ENCODE assay signal across 1 cellular context in the genomic region with DNA sequence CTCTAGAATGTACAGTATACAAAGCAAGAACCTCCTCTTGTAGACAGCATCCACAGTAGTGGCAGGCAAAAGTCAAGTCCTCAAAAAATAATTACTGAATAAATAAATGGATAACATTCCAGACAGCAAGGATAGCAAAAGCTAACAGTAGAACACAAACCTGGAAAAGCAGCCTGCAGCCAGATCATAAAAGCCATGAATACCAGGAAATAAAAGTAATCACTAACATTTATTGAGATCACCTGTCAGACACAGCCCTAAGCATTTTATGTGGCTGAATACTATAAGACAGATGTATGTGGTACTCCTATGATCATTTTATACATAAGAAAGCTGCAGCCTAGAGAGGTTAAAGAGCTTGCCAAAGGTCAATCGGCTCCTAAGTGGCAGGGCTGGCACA.
TF ChIP-seq lines count a peak whose summit lies in the region.

No MANE protein-coding gene starts in this region.

TF ChIP-seq in endothelial cell of umbilical vein, 7 proteins besides CTCF, POLR2A, EP300 and RAD21 (continued from another document):
- TF ChIP-seq JUN (IDR thresholded peaks at IDR 0.05; ENCODE audit: borderline replicate concordance, insufficient read depth, insufficient read length, low read depth) (no peak), POLR2AphosphoS5 (IDR thresholded peaks at IDR 0.05; ENCODE audit: insufficient read depth, low read depth, low read length) (no peak), FOS (IDR thresholded peaks at IDR 0.05; ENCODE audit: borderline replicate concordance, insufficient read depth, low read length) (no peak), GATA2 (IDR thresholded peaks at IDR 0.05; ENCODE audit: insufficient read depth, insufficient read length, low read depth, low read length) (no peak)
TF ChIP-seq in endothelial cell of umbilical vein: peak in this region for 0.
